ENCODE assay signal across 1 cellular context in the genomic region with DNA sequence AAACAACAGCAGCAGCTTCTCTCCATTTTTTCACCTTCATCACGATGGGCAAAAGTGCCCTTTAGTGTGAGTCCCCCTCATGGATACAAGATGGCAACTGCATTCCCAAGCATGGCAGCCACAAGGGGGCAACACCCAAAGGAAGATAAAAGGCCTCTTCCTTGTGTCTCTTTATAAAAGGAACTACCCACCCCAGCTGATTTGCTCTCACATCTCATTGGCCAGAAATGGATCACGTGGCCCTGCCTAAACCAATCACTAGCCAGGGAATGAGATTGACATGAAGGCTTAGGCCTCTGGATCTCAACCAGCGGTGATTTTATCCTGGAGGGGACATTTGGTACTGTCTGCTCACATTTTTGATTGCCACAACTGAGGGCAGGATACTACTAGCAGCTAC.
TF ChIP-seq lines count a peak whose summit lies in the region.

No MANE protein-coding gene starts in this region.

TF ChIP-seq in HepG2, 621 proteins besides CTCF, POLR2A, EP300 and RAD21 (continued from another document and continues in another):
- TF ChIP-seq, protein P1, sequence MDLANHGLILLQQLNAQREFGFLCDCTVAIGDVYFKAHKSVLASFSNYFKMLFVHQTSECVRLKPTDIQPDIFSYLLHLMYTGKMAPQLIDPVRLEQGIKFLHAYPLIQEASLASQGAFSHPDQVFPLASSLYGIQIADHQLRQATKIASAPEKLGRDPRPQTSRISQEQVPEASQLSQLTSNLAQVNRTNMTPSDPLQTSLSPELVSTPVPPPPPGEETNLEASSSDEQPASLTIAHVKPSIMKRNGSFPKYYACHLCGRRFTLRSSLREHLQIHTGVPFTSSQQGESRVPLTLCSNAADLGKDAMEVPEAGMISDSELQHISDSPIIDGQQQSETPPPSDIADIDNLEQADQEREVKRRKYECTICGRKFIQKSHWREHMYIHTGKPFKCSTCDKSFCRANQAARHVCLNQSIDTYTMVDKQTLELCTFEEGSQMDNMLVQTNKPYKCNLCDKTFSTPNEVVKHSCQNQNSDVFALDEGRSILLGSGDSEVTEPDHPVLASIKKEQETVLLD (CRISPR knock-in tag; IDR thresholded peaks at IDR 0.05; ENCODE audit: low read depth), result no peak
- no peak for TF ChIP-seq ZNF792 (CRISPR knock-in tag; IDR thresholded peaks at IDR 0.05)
- TF ChIP-seq BORCS8-MEF2B (CRISPR knock-in tag; IDR thresholded peaks at IDR 0.05), result no peak
- TF ChIP-seq, protein P2, sequence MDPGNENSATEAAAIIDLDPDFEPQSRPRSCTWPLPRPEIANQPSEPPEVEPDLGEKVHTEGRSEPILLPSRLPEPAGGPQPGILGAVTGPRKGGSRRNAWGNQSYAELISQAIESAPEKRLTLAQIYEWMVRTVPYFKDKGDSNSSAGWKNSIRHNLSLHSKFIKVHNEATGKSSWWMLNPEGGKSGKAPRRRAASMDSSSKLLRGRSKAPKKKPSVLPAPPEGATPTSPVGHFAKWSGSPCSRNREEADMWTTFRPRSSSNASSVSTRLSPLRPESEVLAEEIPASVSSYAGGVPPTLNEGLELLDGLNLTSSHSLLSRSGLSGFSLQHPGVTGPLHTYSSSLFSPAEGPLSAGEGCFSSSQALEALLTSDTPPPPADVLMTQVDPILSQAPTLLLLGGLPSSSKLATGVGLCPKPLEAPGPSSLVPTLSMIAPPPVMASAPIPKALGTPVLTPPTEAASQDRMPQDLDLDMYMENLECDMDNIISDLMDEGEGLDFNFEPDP (CRISPR knock-in tag; conservative IDR thresholded peaks at IDR 0.05), result no peak
- TF ChIP-seq, protein P3, sequence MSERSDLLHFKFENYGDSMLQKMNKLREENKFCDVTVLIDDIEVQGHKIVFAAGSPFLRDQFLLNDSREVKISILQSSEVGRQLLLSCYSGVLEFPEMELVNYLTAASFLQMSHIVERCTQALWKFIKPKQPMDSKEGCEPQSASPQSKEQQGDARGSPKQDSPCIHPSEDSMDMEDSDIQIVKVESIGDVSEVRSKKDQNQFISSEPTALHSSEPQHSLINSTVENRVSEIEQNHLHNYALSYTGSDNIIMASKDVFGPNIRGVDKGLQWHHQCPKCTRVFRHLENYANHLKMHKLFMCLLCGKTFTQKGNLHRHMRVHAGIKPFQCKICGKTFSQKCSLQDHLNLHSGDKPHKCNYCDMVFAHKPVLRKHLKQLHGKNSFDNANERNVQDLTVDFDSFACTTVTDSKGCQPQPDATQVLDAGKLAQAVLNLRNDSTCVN (CRISPR knock-in tag; IDR thresholded peaks at IDR 0.05; ENCODE audit: borderline replicate concordance), result no peak
- no peak for TF ChIP-seq DPF2 (CRISPR knock-in tag; IDR thresholded peaks at IDR 0.05; ENCODE audit: borderline replicate concordance, low read depth)
- TF ChIP-seq RARA (CRISPR knock-in tag; IDR thresholded peaks at IDR 0.05), result no peak
- TF ChIP-seq HES4 (CRISPR knock-in tag; IDR thresholded peaks at IDR 0.05; ENCODE audit: borderline replicate concordance), result no peak
- TF ChIP-seq, protein P4, sequence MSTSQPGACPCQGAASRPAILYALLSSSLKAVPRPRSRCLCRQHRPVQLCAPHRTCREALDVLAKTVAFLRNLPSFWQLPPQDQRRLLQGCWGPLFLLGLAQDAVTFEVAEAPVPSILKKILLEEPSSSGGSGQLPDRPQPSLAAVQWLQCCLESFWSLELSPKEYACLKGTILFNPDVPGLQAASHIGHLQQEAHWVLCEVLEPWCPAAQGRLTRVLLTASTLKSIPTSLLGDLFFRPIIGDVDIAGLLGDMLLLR (CRISPR knock-in tag; IDR thresholded peaks at IDR 0.05), result no peak
- TF ChIP-seq NKX3-1 (CRISPR knock-in tag; IDR thresholded peaks at IDR 0.05), result no peak
- no peak for TF ChIP-seq ZNF20 (CRISPR knock-in tag; IDR thresholded peaks at IDR 0.05)
- TF ChIP-seq ZNF101 (CRISPR knock-in tag; IDR thresholded peaks at IDR 0.05; ENCODE audit: borderline replicate concordance, low read depth), result no peak
- TF ChIP-seq, protein P5, sequence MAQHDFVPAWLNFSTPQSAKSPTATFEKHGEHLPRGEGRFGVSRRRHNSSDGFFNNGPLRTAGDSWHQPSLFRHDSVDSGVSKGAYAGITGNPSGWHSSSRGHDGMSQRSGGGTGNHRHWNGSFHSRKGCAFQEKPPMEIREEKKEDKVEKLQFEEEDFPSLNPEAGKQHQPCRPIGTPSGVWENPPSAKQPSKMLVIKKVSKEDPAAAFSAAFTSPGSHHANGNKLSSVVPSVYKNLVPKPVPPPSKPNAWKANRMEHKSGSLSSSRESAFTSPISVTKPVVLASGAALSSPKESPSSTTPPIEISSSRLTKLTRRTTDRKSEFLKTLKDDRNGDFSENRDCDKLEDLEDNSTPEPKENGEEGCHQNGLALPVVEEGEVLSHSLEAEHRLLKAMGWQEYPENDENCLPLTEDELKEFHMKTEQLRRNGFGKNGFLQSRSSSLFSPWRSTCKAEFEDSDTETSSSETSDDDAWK (CRISPR knock-in tag; IDR thresholded peaks at IDR 0.05), result no peak
- TF ChIP-seq ZMAT3 (CRISPR knock-in tag; conservative IDR thresholded peaks at IDR 0.05), result no peak
- no peak for TF ChIP-seq HDAC6 (IDR thresholded peaks at IDR 0.05; ENCODE audit: low read depth, low read length)
- TF ChIP-seq KMT2A (CRISPR knock-in tag; IDR thresholded peaks at IDR 0.05), result no peak
- TF ChIP-seq ZNF431 (CRISPR knock-in tag; IDR thresholded peaks at IDR 0.05; ENCODE audit: borderline replicate concordance, low read depth), result no peak
- TF ChIP-seq ZNF572 (CRISPR knock-in tag; IDR thresholded peaks at IDR 0.05), result no peak
- TF ChIP-seq, protein P6, sequence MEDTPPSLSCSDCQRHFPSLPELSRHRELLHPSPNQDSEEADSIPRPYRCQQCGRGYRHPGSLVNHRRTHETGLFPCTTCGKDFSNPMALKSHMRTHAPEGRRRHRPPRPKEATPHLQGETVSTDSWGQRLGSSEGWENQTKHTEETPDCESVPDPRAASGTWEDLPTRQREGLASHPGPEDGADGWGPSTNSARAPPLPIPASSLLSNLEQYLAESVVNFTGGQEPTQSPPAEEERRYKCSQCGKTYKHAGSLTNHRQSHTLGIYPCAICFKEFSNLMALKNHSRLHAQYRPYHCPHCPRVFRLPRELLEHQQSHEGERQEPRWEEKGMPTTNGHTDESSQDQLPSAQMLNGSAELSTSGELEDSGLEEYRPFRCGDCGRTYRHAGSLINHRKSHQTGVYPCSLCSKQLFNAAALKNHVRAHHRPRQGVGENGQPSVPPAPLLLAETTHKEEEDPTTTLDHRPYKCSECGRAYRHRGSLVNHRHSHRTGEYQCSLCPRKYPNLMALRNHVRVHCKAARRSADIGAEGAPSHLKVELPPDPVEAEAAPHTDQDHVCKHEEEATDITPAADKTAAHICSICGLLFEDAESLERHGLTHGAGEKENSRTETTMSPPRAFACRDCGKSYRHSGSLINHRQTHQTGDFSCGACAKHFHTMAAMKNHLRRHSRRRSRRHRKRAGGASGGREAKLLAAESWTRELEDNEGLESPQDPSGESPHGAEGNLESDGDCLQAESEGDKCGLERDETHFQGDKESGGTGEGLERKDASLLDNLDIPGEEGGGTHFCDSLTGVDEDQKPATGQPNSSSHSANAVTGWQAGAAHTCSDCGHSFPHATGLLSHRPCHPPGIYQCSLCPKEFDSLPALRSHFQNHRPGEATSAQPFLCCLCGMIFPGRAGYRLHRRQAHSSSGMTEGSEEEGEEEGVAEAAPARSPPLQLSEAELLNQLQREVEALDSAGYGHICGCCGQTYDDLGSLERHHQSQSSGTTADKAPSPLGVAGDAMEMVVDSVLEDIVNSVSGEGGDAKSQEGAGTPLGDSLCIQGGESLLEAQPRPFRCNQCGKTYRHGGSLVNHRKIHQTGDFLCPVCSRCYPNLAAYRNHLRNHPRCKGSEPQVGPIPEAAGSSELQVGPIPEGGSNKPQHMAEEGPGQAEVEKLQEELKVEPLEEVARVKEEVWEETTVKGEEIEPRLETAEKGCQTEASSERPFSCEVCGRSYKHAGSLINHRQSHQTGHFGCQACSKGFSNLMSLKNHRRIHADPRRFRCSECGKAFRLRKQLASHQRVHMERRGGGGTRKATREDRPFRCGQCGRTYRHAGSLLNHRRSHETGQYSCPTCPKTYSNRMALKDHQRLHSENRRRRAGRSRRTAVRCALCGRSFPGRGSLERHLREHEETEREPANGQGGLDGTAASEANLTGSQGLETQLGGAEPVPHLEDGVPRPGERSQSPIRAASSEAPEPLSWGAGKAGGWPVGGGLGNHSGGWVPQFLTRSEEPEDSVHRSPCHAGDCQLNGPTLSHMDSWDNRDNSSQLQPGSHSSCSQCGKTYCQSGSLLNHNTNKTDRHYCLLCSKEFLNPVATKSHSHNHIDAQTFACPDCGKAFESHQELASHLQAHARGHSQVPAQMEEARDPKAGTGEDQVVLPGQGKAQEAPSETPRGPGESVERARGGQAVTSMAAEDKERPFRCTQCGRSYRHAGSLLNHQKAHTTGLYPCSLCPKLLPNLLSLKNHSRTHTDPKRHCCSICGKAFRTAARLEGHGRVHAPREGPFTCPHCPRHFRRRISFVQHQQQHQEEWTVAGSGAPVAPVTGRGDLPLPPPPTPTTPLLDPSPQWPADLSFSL (CRISPR knock-in tag; IDR thresholded peaks at IDR 0.05), result no peak
- no peak for TF ChIP-seq ZSCAN21 (CRISPR knock-in tag; IDR thresholded peaks at IDR 0.05; ENCODE audit: borderline replicate concordance)
- TF ChIP-seq YEATS2 (CRISPR knock-in tag; IDR thresholded peaks at IDR 0.05; ENCODE audit: borderline replicate concordance), result no peak
- TF ChIP-seq, protein P7, sequence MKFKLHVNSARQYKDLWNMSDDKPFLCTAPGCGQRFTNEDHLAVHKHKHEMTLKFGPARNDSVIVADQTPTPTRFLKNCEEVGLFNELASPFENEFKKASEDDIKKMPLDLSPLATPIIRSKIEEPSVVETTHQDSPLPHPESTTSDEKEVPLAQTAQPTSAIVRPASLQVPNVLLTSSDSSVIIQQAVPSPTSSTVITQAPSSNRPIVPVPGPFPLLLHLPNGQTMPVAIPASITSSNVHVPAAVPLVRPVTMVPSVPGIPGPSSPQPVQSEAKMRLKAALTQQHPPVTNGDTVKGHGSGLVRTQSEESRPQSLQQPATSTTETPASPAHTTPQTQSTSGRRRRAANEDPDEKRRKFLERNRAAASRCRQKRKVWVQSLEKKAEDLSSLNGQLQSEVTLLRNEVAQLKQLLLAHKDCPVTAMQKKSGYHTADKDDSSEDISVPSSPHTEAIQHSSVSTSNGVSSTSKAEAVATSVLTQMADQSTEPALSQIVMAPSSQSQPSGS (CRISPR knock-in tag; IDR thresholded peaks at IDR 0.05), result no peak
- TF ChIP-seq, protein P8, sequence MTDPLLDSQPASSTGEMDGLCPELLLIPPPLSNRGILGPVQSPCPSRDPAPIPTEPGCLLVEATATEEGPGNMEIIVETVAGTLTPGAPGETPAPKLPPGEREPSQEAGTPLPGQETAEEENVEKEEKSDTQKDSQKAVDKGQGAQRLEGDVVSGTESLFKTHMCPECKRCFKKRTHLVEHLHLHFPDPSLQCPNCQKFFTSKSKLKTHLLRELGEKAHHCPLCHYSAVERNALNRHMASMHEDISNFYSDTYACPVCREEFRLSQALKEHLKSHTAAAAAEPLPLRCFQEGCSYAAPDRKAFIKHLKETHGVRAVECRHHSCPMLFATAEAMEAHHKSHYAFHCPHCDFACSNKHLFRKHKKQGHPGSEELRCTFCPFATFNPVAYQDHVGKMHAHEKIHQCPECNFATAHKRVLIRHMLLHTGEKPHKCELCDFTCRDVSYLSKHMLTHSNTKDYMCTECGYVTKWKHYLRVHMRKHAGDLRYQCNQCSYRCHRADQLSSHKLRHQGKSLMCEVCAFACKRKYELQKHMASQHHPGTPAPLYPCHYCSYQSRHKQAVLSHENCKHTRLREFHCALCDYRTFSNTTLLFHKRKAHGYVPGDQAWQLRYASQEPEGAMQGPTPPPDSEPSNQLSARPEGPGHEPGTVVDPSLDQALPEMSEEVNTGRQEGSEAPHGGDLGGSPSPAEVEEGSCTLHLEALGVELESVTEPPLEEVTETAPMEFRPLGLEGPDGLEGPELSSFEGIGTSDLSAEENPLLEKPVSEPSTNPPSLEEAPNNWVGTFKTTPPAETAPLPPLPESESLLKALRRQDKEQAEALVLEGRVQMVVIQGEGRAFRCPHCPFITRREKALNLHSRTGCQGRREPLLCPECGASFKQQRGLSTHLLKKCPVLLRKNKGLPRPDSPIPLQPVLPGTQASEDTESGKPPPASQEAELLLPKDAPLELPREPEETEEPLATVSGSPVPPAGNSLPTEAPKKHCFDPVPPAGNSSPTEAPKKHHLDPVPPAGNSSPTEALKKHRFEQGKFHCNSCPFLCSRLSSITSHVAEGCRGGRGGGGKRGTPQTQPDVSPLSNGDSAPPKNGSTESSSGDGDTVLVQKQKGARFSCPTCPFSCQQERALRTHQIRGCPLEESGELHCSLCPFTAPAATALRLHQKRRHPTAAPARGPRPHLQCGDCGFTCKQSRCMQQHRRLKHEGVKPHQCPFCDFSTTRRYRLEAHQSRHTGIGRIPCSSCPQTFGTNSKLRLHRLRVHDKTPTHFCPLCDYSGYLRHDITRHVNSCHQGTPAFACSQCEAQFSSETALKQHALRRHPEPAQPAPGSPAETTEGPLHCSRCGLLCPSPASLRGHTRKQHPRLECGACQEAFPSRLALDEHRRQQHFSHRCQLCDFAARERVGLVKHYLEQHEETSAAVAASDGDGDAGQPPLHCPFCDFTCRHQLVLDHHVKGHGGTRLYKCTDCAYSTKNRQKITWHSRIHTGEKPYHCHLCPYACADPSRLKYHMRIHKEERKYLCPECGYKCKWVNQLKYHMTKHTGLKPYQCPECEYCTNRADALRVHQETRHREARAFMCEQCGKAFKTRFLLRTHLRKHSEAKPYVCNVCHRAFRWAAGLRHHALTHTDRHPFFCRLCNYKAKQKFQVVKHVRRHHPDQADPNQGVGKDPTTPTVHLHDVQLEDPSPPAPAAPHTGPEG (CRISPR knock-in tag; IDR thresholded peaks at IDR 0.05), result no peak
- TF ChIP-seq, protein P9, sequence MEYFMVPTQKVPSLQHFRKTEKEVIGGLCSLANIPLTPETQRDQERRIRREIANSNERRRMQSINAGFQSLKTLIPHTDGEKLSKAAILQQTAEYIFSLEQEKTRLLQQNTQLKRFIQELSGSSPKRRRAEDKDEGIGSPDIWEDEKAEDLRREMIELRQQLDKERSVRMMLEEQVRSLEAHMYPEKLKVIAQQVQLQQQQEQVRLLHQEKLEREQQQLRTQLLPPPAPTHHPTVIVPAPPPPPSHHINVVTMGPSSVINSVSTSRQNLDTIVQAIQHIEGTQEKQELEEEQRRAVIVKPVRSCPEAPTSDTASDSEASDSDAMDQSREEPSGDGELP (IDR thresholded peaks at IDR 0.05; ENCODE audit: borderline replicate concordance, low read depth), result peak; percentile 84; the same call in 1 of the 2 replicates
- TF ChIP-seq ZNF292 (CRISPR knock-in tag; IDR thresholded peaks at IDR 0.05; ENCODE audit: borderline replicate concordance, low read depth), result no peak
- TF ChIP-seq TOE1 (CRISPR knock-in tag; IDR thresholded peaks at IDR 0.05), result no peak
- TF ChIP-seq GFI1 (CRISPR knock-in tag; IDR thresholded peaks at IDR 0.05; ENCODE audit: borderline replicate concordance), result no peak
